Comparison of ENCODE assay signal across 26 cellular contexts in genomic region chr1:95094923-95095322, GRCh38.
"Had no signal": no experiment of that assay in that cellular context is flagged by ENCODE, and none has a peak within 500 bp of the region (broad histone marks: within the 10 kb centered on the region; RNA-seq: fewer than 3 reads in every experiment).

No MANE protein-coding gene starts in this region.

- H3K9me3 ChIP-seq: ascending aorta, gastrocnemius medialis, pancreas, psoas muscle, testis had no signal

- H3K36me3 ChIP-seq: ascending aorta, gastrocnemius medialis, pancreas, right atrium auricular region, spleen, WERI-Rb-1 had no signal

- FAIRE-seq: pancreas, urothelium cell line had no signal

- H3K27ac ChIP-seq: ascending aorta, coronary artery, dorsolateral prefrontal cortex, gastrocnemius medialis, pancreas, psoas muscle, right atrium auricular region, testis had no signal

- H3K4me3 ChIP-seq: ascending aorta, coronary artery, dorsolateral prefrontal cortex, gastrocnemius medialis, pancreas, psoas muscle, right atrium auricular region, spleen, testis had no signal

- H3K4me1 ChIP-seq: ascending aorta, gastrocnemius medialis, pancreas, psoas muscle, right atrium auricular region, testis had no signal

- H3K27me3 ChIP-seq: ascending aorta, gastrocnemius medialis, pancreas, right atrium auricular region, testis had no signal

- DNase-seq: activated CD4-positive, alpha-beta T cell treated with anti-CD3 and anti-CD28 coated beads for 48 hours; activated CD4-positive, alpha-beta T cell treated with anti-CD3 and anti-CD28 coated beads, Interleukin-2, amount 50 U/mL, for 48 hours; activated CD8-positive, alpha-beta memory T cell treated with anti-CD3 and anti-CD28 coated beads, Interleukin-2, amount 50 U/mL, for 4 hours; activated effector memory CD4-positive, alpha-beta T cell treated with anti-CD3 and anti-CD28 coated beads, Interleukin-2, amount 50 U/mL, for 16 hours; activated naive CD4-positive, alpha-beta T cell treated with anti-CD3 and anti-CD28 coated beads, Interleukin-2, amount 10 ng/mL, durations not matched to agents 7 days and 5 days; activated naive CD8-positive, alpha-beta T cell treated with anti-CD3 and anti-CD28 coated beads, Interleukin-2, amount 10 ng/mL, durations not matched to agents 7 days and 5 days; activated T-cell treated with anti-CD3 and anti-CD28 coated beads, Interleukin-2, amount 50 U/mL, for 1 hour; dorsolateral prefrontal cortex; effector memory CD4-positive, alpha-beta T cell; gastrocnemius medialis; glutamatergic neuron; left colon; naive B cell; nucleus accumbens; pancreas; psoas muscle; spleen; stimulated activated naive CD8-positive, alpha-beta T cell treated with anti-CD3 and anti-CD28 coated beads, Interleukin-15, Interleukin-2, amounts not matched to agents 100 U/mL and 50 U/mL, for 24 hours; testis; trophoblast cell; WERI-Rb-1 had no signal

- ATAC-seq: activated CD4-positive, CD25-positive, alpha-beta regulatory T cell treated with anti-CD3 and anti-CD28 coated beads, Interleukin-2, amount 50 U/mL, for 24 hours; gastrocnemius medialis; left colon; pancreas; psoas muscle; stimulated activated naive CD8-positive, alpha-beta T cell treated with anti-CD3 and anti-CD28 coated beads, Interleukin-15, Interleukin-2, amounts not matched to agents 100 U/mL and 50 U/mL, for 24 hours had no signal
